In the genomic region with DNA sequence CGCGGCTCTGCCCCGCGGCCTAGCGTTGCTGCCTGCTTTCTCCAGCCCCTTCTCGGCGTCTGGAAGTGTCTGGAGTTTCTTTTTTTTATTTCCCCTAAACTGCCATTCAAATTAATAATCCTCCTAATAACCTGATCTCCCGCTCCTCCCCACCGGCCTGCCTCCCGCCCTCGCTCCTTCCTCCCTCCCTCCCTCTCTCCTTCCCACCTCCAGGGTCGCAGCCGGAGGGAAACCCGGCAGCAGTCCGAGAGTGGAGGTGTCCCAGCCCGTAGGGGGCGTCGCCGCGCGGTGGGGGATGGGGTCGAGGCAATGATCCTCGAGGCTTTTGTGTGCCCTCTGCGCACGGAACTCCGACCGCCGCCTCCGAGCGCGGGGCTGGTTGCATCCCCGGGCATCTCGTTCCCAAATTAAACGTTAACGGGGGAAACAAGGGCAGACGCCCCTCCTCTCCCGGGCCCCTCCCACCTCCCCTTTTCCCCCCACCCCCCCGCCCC, we compare ENCODE assay signal across 8 cellular contexts.
DNase-seq lines count a peak whose midpoint lies in the region; ATAC-seq lines count a peak whose summit lies in the region.

No MANE protein-coding gene starts in this region.

- peak; percentile 13 for ATAC-seq in HG02798 (IDR thresholded peaks at IDR 0.05; ENCODE audit: poor library complexity, unreplicated experiment)
- ATAC-seq in stimulated activated naive CD8-positive, alpha-beta T cell treated with anti-CD3 and anti-CD28 coated beads, Interleukin-15, Interleukin-2, amounts not matched to agents 100 U/mL and 50 U/mL, for 24 hours, result no peak

- H3K4me1 ChIP-seq in mucosa of stomach (ENCODE audit: control insufficient read depth, insufficient read depth, low read length), result no peaks in the 10 kb centered on the region

- DNase-seq in GM03348 (ENCODE audit: low spot score), result peak; percentile 50
- DNase-seq in NCI-H748 (lab: John Stamatoyannopoulos, UW; ENCODE audit: unreplicated experiment), result peak; percentile 72
- peak; percentile 73 for DNase-seq in activated CD8-positive, alpha-beta memory T cell treated with anti-CD3 and anti-CD28 coated beads, Interleukin-2, amount 50 U/mL, for 4 hours
- no peak for DNase-seq in epithelial cell of prostate (ENCODE audit: low read depth, low spot score)
- DNase-seq in stimulated activated naive CD8-positive, alpha-beta T cell treated with anti-CD3 and anti-CD28 coated beads, Interleukin-15, Interleukin-2, amounts not matched to agents 100 U/mL and 50 U/mL, for 24 hours, result peak; percentile 78
- no peak for DNase-seq in NCI-H187 treated with DMSO at 0.1 percent for 48 hours (lab: John Stamatoyannopoulos, UW)

- H3K4me3 ChIP-seq in mucosa of stomach (ENCODE audit: low read length), result peak overlapping the region; percentile 73

- H3K9me3 ChIP-seq in mucosa of stomach (ENCODE audit: control insufficient read depth, low read length), result no peaks in the 10 kb centered on the region

- H3K27ac ChIP-seq in epithelial cell of prostate, result peak overlapping the region; percentile 93

- H3K36me3 ChIP-seq in mucosa of stomach (ENCODE audit: control insufficient read depth, insufficient read depth, low read length), result no peaks in the 10 kb centered on the region

- peaks cover 17% of the 10 kb centered on the region for H3K27me3 ChIP-seq in mucosa of stomach (ENCODE audit: control insufficient read depth, insufficient read depth, low read length)

- H3K9ac ChIP-seq in mucosa of stomach (ENCODE audit: low read length), result peak overlapping the region; percentile 78

Comparison
In these comparisons a context has a peak if more than half of its experiments do, and no peak if none do; other contexts are left out.
1. DNase-seq: peak in GM03348 (single experiment), NCI-H748 (single experiment), activated CD8-positive, alpha-beta memory T cell treated with anti-CD3 and anti-CD28 coated beads, Interleukin-2, amount 50 U/mL, for 4 hours (single experiment) and stimulated activated naive CD8-positive, alpha-beta T cell treated with anti-CD3 and anti-CD28 coated beads, Interleukin-15, Interleukin-2, amounts not matched to agents 100 U/mL and 50 U/mL, for 24 hours (single experiment); none in epithelial cell of prostate (single experiment) and NCI-H187 treated with DMSO at 0.1 percent for 48 hours (single experiment).